In the genomic region with DNA sequence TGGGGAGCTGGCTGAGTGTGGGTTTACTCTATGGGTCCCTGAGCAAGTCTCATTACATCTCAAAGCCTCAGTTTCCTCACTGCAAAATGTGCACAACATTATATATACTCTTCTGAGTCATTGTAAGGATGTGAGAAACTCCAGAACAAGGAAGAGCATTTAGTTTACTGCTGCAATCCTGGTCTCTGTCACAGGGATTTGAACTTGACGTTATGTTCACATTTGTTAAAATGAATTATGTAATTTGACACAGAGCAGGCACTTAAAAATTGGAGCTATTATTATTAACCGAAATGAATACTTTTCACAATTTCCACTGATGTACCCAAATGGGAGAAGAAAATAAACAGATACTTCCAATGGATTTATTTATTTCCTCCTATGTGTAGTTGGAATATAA, we compare ENCODE assay signal across 1 cellular context.
TF ChIP-seq lines count a peak whose summit lies in the region.

No MANE protein-coding gene starts in this region.

TF ChIP-seq in SK-N-SH, 30 proteins besides CTCF, POLR2A, EP300 and RAD21 (continued from another document):
- TF ChIP-seq ZBTB33 (IDR thresholded peaks at IDR 0.05; ENCODE audit: borderline replicate concordance, low read depth): no peak
- TF ChIP-seq EZH2phosphoT487 (IDR thresholded peaks at IDR 0.05; ENCODE audit: borderline replicate concordance, low read depth): no peak
- TF ChIP-seq SIN3A (IDR thresholded peaks at IDR 0.05; ENCODE audit: borderline replicate concordance, low read depth, low read length): no peak
- peak; percentile 27; the same call in 1 of the 2 replicates for TF ChIP-seq PBX3 (IDR thresholded peaks at IDR 0.05)
- no peak for TF ChIP-seq NRF1 (IDR thresholded peaks at IDR 0.05; ENCODE audit: low read depth, low read length)
- no peak for TF ChIP-seq ELF1 (IDR thresholded peaks at IDR 0.05)
- no peak for TF ChIP-seq GABPA (IDR thresholded peaks at IDR 0.05; ENCODE audit: low read depth)
- TF ChIP-seq RFX5 (IDR thresholded peaks at IDR 0.05; ENCODE audit: low read length): no peak
